Comparison of ENCODE assay signal across 19 cellular contexts in the genomic region with DNA sequence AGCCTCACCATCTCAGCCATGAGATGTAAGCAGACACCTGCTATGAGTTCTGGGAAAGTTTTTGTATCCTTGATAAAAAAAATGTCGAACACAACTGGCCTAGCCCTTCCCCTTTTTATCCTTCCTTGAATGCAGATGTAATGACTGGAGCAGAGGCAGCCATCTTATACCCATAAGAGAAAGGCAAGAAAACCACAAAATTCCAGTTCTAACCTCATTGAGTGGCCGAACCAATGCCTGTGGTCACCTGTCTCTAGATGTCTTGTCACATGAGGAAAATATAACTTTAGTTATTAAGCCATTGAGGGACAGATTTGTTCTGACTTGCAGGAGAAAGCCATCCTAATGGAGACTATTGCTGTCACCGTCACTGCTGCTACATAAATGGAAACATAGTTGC.
"Had no signal": no experiment of that assay in that cellular context is flagged by ENCODE, and none has a peak within 500 bp of the region (broad histone marks: within the 10 kb centered on the region; RNA-seq: fewer than 3 reads in every experiment).

No MANE protein-coding gene starts in this region.

- DNase-seq: colonic mucosa; dermis blood vessel endothelial cell; esophagus squamous epithelium; foreskin fibroblast; head of caudate nucleus; left colon; mesendoderm; stimulated activated CD4-positive, alpha-beta T cell treated with anti-CD3 and anti-CD28 coated beads, Interleukin-15, amount 100 ng/mL, for 24 hours; stimulated activated CD4-positive, alpha-beta T cell treated with anti-CD3 and anti-CD28 coated beads, Interleukin-1b, Interleukin-23, amount 100 ng/mL, for 48 hours; stimulated activated CD4-positive, alpha-beta T cell treated with anti-CD3 and anti-CD28 coated beads, Interleukin-4, amount 100 ng/mL, for 24 hours; upper lobe of left lung; uterus had no signal

- H3K27me3 Mint-ChIP-seq: stimulated activated naive CD8-positive, alpha-beta T cell treated with anti-CD3 and anti-CD28 coated beads, Interleukin-15, Interleukin-2, amounts not matched to agents 100 ng/mL and 50 ng/mL, for 24 hours had no signal

- ATAC-seq: left colon; naive thymus-derived CD8-positive, alpha-beta T cell; stimulated activated memory B cell treated with anti-CD40 and anti-IgM and Interleukin-4, amounts not matched to agents 10 μg/mL and 1 μg/mL and 100 μg/mL, for 72 hours had no signal

- H2AFZ ChIP-seq: hepatocyte had no signal

- H3K36me3 ChIP-seq: colonic mucosa, esophagus squamous epithelium, neutrophil, right atrium auricular region, tibial artery, upper lobe of left lung, uterus had no signal

- H3K4me1 ChIP-seq: colonic mucosa, esophagus squamous epithelium, uterus had no signal

- H3K4me3 ChIP-seq: colonic mucosa, esophagus squamous epithelium, hepatocyte, right atrium auricular region, tibial artery, upper lobe of left lung, uterus had no signal

- H3K4me3 Mint-ChIP-seq: naive thymus-derived CD8-positive, alpha-beta T cell; stimulated activated memory B cell treated with anti-CD40 and anti-IgM and Interleukin-4, amounts not matched to agents 10 μg/mL and 1 μg/mL and 100 μg/mL, for 72 hours; stimulated activated naive CD8-positive, alpha-beta T cell treated with anti-CD3 and anti-CD28 coated beads, Interleukin-15, Interleukin-2, amounts not matched to agents 100 ng/mL and 50 ng/mL, for 24 hours had no signal

- H3K27ac Mint-ChIP-seq: naive thymus-derived CD8-positive, alpha-beta T cell; stimulated activated memory B cell treated with anti-CD40 and anti-IgM and Interleukin-4, amounts not matched to agents 10 μg/mL and 1 μg/mL and 100 μg/mL, for 72 hours; stimulated activated naive CD8-positive, alpha-beta T cell treated with anti-CD3 and anti-CD28 coated beads, Interleukin-15, Interleukin-2, amounts not matched to agents 100 ng/mL and 50 ng/mL, for 24 hours had no signal

- H3K27me3 ChIP-seq: colonic mucosa, hepatocyte, neutrophil, right atrium auricular region, upper lobe of left lung, uterus had no signal

- H3K4me1 Mint-ChIP-seq: naive thymus-derived CD8-positive, alpha-beta T cell had no signal

- H3K9me3 ChIP-seq: colonic mucosa, neutrophil, tibial artery, uterus had no signal

- H3K4me2 ChIP-seq: hepatocyte had no signal

- H3K27ac ChIP-seq: colonic mucosa, esophagus squamous epithelium, neutrophil, right atrium auricular region, tibial artery, uterus had no signal

- H3K79me2 ChIP-seq: hepatocyte had no signal

- H3K36me3 Mint-ChIP-seq: naive thymus-derived CD8-positive, alpha-beta T cell; stimulated activated memory B cell treated with anti-CD40 and anti-IgM and Interleukin-4, amounts not matched to agents 10 μg/mL and 1 μg/mL and 100 μg/mL, for 72 hours had no signal
